ENCODE assay signal across 9 cellular contexts in the genomic region with DNA sequence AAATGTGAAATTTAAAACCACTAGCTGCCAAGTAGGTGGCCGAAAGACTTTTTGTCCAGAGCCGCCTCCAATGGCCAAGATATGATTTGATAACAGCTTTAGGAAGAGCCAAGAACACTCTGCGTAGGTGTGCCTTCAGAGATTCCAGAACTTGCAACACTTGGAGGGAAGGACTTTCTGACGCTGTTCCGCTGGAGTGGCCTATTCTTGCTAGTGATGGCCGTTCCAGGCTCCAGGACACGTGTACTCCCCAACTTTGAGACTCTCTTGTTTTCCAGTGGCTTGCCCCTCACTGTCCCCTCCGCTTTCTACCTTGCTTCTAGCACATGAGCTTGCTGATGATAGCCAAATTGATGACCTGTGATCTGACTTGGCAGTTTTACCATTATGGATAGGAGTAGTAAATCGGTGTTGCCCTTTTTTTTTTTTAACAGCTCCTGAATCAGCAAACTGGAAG. TPM values are rescaled to one million over a fixed set of nuclear protein-coding genes. Genes with fewer than 3 reads are reported as not detected.
DNase-seq lines count a peak whose midpoint lies in the region; ATAC-seq, FAIRE-seq and TF ChIP-seq lines count a peak whose summit lies in the region.
"Had no signal": no experiment of that assay in that cellular context is flagged by ENCODE, and none has a peak within 500 bp of the region (broad histone marks: within the 10 kb centered on the region; RNA-seq: fewer than 3 reads in every experiment).

No MANE protein-coding gene starts in this region.

- H3K4me1 Mint-ChIP-seq in naive B cell: peaks cover 40 to 44% (median 42%) of the 10 kb centered on the region in 3 donors

- H3K4me3 Mint-ChIP-seq in naive B cell: peak overlapping the region; percentile 88 to 95 (median 92)

- no peak for FAIRE-seq in D721Med (lab: Jason Lieb, UNC)
- FAIRE-seq: TTC549 had no signal

- no peaks in the 10 kb centered on the region for H3K9me3 Mint-ChIP-seq in naive B cell

- no peaks in the 10 kb centered on the region for H3K27me3 ChIP-seq in WERI-Rb-1 (ENCODE audit: insufficient read depth, low read depth, severe bottlenecking)

- peaks cover 48% of the 10 kb centered on the region for H3K36me3 ChIP-seq in WERI-Rb-1

- TF ChIP-seq CTCF in WERI-Rb-1 (IDR thresholded peaks at IDR 0.05; ENCODE audit: low read depth, low read length): no peak
- TF ChIP-seq CTCF in D721Med (IDR thresholded peaks at IDR 0.05; ENCODE audit: insufficient read depth, missing control alignments): no peak

- H3K9me3 ChIP-seq in WERI-Rb-1 (ENCODE audit: severe bottlenecking): no peaks in the 10 kb centered on the region

- peaks cover 13 to 16% of the 10 kb centered on the region in 2 donors for H3K36me3 Mint-ChIP-seq in naive B cell

- DNase-seq in CD1c-positive myeloid dendritic cell (ENCODE audit: extremely low spot score) (peak; percentile 82), HT-29 (ENCODE audit: low spot score) (peak; percentile 62), WERI-Rb-1 (no peak), fibroblast of peridontal ligament (ENCODE audit: extremely low read depth) (peak; percentile 64), naive B cell (no peak), D721Med (ENCODE audit: insufficient read length, low spot score) (no peak)

- no peak overlapping the region; the same call in 1 of the 2 replicates for H3K27ac ChIP-seq in WERI-Rb-1

- H3K4me3 ChIP-seq in WERI-Rb-1 (ENCODE audit: low read depth, low read length): peak overlapping the region; percentile 96

- H3K27me3 Mint-ChIP-seq in naive B cell: no peaks in the 10 kb centered on the region

- no peak for ATAC-seq in naive B cell (ENCODE audit: low read depth in 2 of 2)
- no peak for ATAC-seq in GM21367 (IDR thresholded peaks at IDR 0.05; ENCODE audit: unreplicated experiment)
- ATAC-seq in GM18519 (IDR thresholded peaks at IDR 0.05; ENCODE audit: low FRiP score, unreplicated experiment): no peak

- peak overlapping the region in 3 of 6 donors; percentile 70 to 90 (median 80) for H3K27ac Mint-ChIP-seq in naive B cell

RNA-seq across cellular contexts. Expression of gene PRDX6, which starts 1.0 kb away (rescaled TPM):
- 107 and 112 TPM in 2 replicates for total RNA-seq in HT-29 (2014; rRNA removed; shearing (Covaris generic))
- polyA plus RNA-seq in naive B cell (ENCODE audit: low read depth in 6 of 6): 100 to 1,000 TPM in 5 of 6 donors, 10 to 100 TPM in 1; 93.7 to 143 (median 118) TPM

Comparison
In these comparisons a context has a peak if more than half of its experiments do, and no peak if none do; other contexts are left out.
1. DNase-seq: peak in CD1c-positive myeloid dendritic cell (single experiment), HT-29 (single experiment) and fibroblast of peridontal ligament (single experiment); none in WERI-Rb-1 (single experiment), naive B cell (single experiment) and D721Med (single experiment).